In genomic region chr4:132707955-132708354, GRCh38 we compare ENCODE assay signal across 20 cellular contexts.
"Had no signal": no experiment of that assay in that cellular context is flagged by ENCODE, and none has a peak within 500 bp of the region (broad histone marks: within the 10 kb centered on the region; RNA-seq: fewer than 3 reads in every experiment).

No MANE protein-coding gene starts in this region.

- H3K36me3 ChIP-seq: MG63 had no signal

- DNase-seq: MG63, NCI-H1092 treated with DMSO at 0.1 percent for 48 hours, NCI-H1436, NCI-H187 treated with DMSO at 0.1 percent for 48 hours, NCI-H2029 treated with DMSO at 0.1 percent for 48 hours, NCI-H2171, NCI-H226, NCI-H446, NCI-H510A, NCI-H524 treated with DMSO at 0.1 percent for 48 hours, NCI-H69, NCI-H774, PC-3, SHP77 had no signal

- H3K27ac ChIP-seq: HL-60, KMS-11, RWPE1 had no signal

- H3K4me2 ChIP-seq: KMS-11 had no signal

- ATAC-seq: K562, Panc1, PC-3 had no signal

- H3K9me3 ChIP-seq: MG63 had no signal

- H3K4me3 ChIP-seq: K562, MG63 had no signal

- H3K27me3 ChIP-seq: MG63 had no signal

- H3K9ac ChIP-seq: KMS-11 had no signal

- FAIRE-seq: HTR-8/SVneo, K562 had no signal
